ENCODE assay signal across 29 cellular contexts in genomic region chr17:9251273-9251672, GRCh38.
"Had no signal": no experiment of that assay in that cellular context is flagged by ENCODE, and none has a peak within 500 bp of the region (broad histone marks: within the 10 kb centered on the region; RNA-seq: fewer than 3 reads in every experiment).

No MANE protein-coding gene starts in this region.

- ATAC-seq: activated CD4-positive, CD25-positive, alpha-beta regulatory T cell treated with anti-CD3 and anti-CD28 coated beads, Interleukin-2, amount 50 U/mL, for 24 hours; gastroesophageal sphincter; left cardiac atrium; naive thymus-derived CD8-positive, alpha-beta T cell; stimulated activated memory B cell treated with anti-CD40 and anti-IgM and Interleukin-4, amounts not matched to agents 10 μg/mL and 1 μg/mL and 100 μg/mL, for 72 hours had no signal

- H3K9ac ChIP-seq: neural progenitor cell had no signal

- DNase-seq: activated CD8-positive, alpha-beta memory T cell treated with anti-CD3 and anti-CD28 coated beads for 24 hours; activated gamma-delta T cell; activated naive CD4-positive, alpha-beta T cell treated with anti-CD3 and anti-CD28 coated beads, Interleukin-2, amount 10 ng/mL, durations not matched to agents 7 days and 5 days; activated naive CD8-positive, alpha-beta T cell treated with anti-CD3 and anti-CD28 coated beads, Interleukin-2, amount 10 ng/mL, durations not matched to agents 7 days and 5 days; head of caudate nucleus; hippocampal formation; left cardiac atrium; mesenchymal stem cell; naive thymus-derived CD8-positive, alpha-beta T cell; occipital lobe; stimulated activated CD4-positive, alpha-beta T cell treated with anti-CD3 and anti-CD28 coated beads, Interleukin-1b, Interleukin-23, amount 100 ng/mL, for 48 hours; stimulated activated CD4-positive, alpha-beta T cell treated with anti-CD3 and anti-CD28 coated beads, Interleukin-4, amount 100 ng/mL, for 4 hours; stimulated activated CD8-positive, alpha-beta memory T cell treated with anti-CD3 and anti-CD28 coated beads, Interleukin-4, amount 100 ng/mL, for 48 hours; T1000; uterus; WERI-Rb-1 had no signal

- H3K36me3 Mint-ChIP-seq: activated naive CD8-positive, alpha-beta T cell treated with anti-CD3 and anti-CD28 coated beads, Interleukin-2, amount 10 ng/mL, durations not matched to agents 7 days and 5 days; neural progenitor cell had no signal

- H3K4me1 ChIP-seq: ascending aorta, neural progenitor cell, right atrium auricular region, uterus had no signal

- H3K4me2 ChIP-seq: neural progenitor cell, smooth muscle cell had no signal

- H3K27me3 Mint-ChIP-seq: activated naive CD4-positive, alpha-beta T cell treated with anti-CD3 and anti-CD28 coated beads, Interleukin-2, amount 10 ng/mL, durations not matched to agents 7 days and 5 days; activated naive CD8-positive, alpha-beta T cell treated with anti-CD3 and anti-CD28 coated beads, Interleukin-2, amount 10 ng/mL, durations not matched to agents 7 days and 5 days; naive thymus-derived CD8-positive, alpha-beta T cell; stimulated activated memory B cell treated with anti-CD40 and anti-IgM and Interleukin-4, amounts not matched to agents 10 μg/mL and 1 μg/mL and 100 μg/mL, for 72 hours had no signal

- H3K9me3 Mint-ChIP-seq: activated naive CD4-positive, alpha-beta T cell treated with anti-CD3 and anti-CD28 coated beads, Interleukin-2, amount 10 ng/mL, durations not matched to agents 7 days and 5 days; activated T-helper 1 cell treated with anti-CD3 and anti-CD28 coated beads, Interleukin-12 subunit alpha, Interleukin-12 subunit beta, Interleukin-2, Interleukin-4 antibody, amounts not matched to agents 30 ng/mL and 10 ng/mL and 1 ng/mL, durations not matched to agents 14 hours and 24 hours and 36 hours; naive thymus-derived CD8-positive, alpha-beta T cell; neural progenitor cell; stimulated activated memory B cell treated with anti-CD40 and anti-IgM and Interleukin-4, amounts not matched to agents 10 μg/mL and 1 μg/mL and 100 μg/mL, for 72 hours had no signal

- H3K27ac Mint-ChIP-seq: activated naive CD4-positive, alpha-beta T cell treated with anti-CD3 and anti-CD28 coated beads, Interleukin-2, amount 10 ng/mL, durations not matched to agents 7 days and 5 days; activated naive CD8-positive, alpha-beta T cell treated with anti-CD3 and anti-CD28 coated beads, Interleukin-2, amount 10 ng/mL, durations not matched to agents 7 days and 5 days; activated T-helper 1 cell treated with anti-CD3 and anti-CD28 coated beads, Interleukin-12 subunit alpha, Interleukin-12 subunit beta, Interleukin-2, Interleukin-4 antibody, amounts not matched to agents 30 ng/mL and 10 ng/mL and 1 ng/mL, durations not matched to agents 14 hours and 24 hours and 36 hours; neural progenitor cell; stimulated activated memory B cell treated with anti-CD40 and anti-IgM and Interleukin-4, amounts not matched to agents 10 μg/mL and 1 μg/mL and 100 μg/mL, for 72 hours had no signal

- H2AFZ ChIP-seq: neural progenitor cell had no signal

- H3K36me3 ChIP-seq: ascending aorta, neural progenitor cell, right atrium auricular region, uterus, WERI-Rb-1 had no signal

- H3K4me3 Mint-ChIP-seq: activated naive CD4-positive, alpha-beta T cell treated with anti-CD3 and anti-CD28 coated beads, Interleukin-2, amount 10 ng/mL, durations not matched to agents 7 days and 5 days; activated naive CD8-positive, alpha-beta T cell treated with anti-CD3 and anti-CD28 coated beads, Interleukin-2, amount 10 ng/mL, durations not matched to agents 7 days and 5 days; activated T-helper 1 cell treated with anti-CD3 and anti-CD28 coated beads, Interleukin-12 subunit alpha, Interleukin-12 subunit beta, Interleukin-2, Interleukin-4 antibody, amounts not matched to agents 30 ng/mL and 10 ng/mL and 1 ng/mL, durations not matched to agents 14 hours and 24 hours and 36 hours; brain; neural progenitor cell; stimulated activated memory B cell treated with anti-CD40 and anti-IgM and Interleukin-4, amounts not matched to agents 10 μg/mL and 1 μg/mL and 100 μg/mL, for 72 hours had no signal

- H3K9me3 ChIP-seq: ascending aorta, gastroesophageal sphincter, right atrium auricular region, suprapubic skin, tibial nerve, uterus had no signal

- H3K4me3 ChIP-seq: ascending aorta, gastroesophageal sphincter, neural progenitor cell, right atrium auricular region, smooth muscle cell, suprapubic skin, tibial nerve, uterus had no signal

- FAIRE-seq: endothelial cell of umbilical vein, keratinocyte had no signal

- H3K27ac ChIP-seq: ascending aorta, gastroesophageal sphincter, neural progenitor cell, right atrium auricular region, suprapubic skin, tibial nerve, uterus, WERI-Rb-1 had no signal

- H3K27me3 ChIP-seq: ascending aorta, gastroesophageal sphincter, neural progenitor cell, right atrium auricular region, suprapubic skin, tibial nerve, uterus had no signal
